ENCODE assay signal across 11 cellular contexts in the genomic region with DNA sequence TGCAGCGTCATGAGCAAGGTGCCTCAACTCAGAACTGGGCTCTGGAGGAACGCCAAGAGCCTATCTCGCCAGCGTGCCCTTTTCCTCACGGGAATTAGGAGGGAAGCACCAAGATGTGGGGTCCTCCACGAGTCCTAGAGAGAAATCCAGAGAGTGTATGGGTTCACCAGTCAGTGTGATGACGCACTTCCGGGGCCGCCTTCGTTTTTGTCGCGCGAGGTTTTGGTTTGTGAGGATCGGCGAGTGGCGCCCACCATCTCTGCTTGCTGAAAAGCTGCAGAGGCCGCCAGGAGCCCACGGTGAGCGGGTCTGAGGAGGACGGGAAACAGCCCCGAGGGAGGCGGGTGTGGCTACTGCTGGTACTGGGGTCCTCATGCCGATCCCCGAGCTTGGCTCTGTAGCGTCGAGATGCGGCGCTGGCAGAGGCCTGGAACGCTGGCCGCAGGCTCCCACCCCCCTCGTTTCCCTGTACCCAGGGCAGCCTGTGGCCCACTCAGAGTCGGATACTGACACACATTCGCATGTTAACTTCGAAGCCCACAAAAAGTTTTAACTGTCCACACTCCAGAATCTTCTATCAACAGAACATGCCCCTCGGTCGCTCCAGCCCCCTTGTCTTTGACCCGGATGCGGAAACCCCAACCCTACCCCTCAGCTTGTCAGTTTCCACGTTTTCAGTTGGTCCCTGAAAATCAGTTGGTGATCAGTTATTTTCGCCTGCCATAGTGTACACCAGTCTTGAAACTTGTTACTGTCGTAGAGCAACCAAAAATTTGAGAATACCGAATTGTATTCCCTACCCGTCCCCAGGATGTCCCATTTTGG. TPM values are rescaled to one million over a fixed set of nuclear protein-coding genes. Genes with fewer than 3 reads are reported as not detected.
DNase-seq lines count a peak whose midpoint lies in the region; ATAC-seq and TF ChIP-seq lines count a peak whose summit lies in the region.
"Had no signal": no experiment of that assay in that cellular context is flagged by ENCODE, and none has a peak within 500 bp of the region (broad histone marks: within the 10 kb centered on the region; RNA-seq: fewer than 3 reads in every experiment).

No MANE protein-coding gene starts in this region.

- TF ChIP-seq POLR2A in right lobe of liver (IDR thresholded peaks at IDR 0.05) (no peak), suprapubic skin (IDR thresholded peaks at IDR 0.05) (no peak)

- H3K4me1 Mint-ChIP-seq in CD4-positive, alpha-beta memory T cell = peaks cover 15 to 30% (median 17%) of the 10 kb centered on the region in 4 donors

- H3K9me3 ChIP-seq in right lobe of liver (no peaks in the 10 kb centered on the region), suprapubic skin (no peaks in the 10 kb centered on the region)
- no peaks in the 10 kb centered on the region for H3K9me3 ChIP-seq in CD4-positive, alpha-beta memory T cell (ENCODE audit: control insufficient read depth in 1 of 2, low read length in 2 of 2)

- H3K4me1 ChIP-seq in right lobe of liver (no peaks in the 10 kb centered on the region), suprapubic skin (no peaks in the 10 kb centered on the region)
- H3K4me1 ChIP-seq in CD4-positive, alpha-beta memory T cell (ENCODE audit: insufficient read depth, low read length) = peaks cover 20% of the 10 kb centered on the region

- H3K36me3 ChIP-seq in right lobe of liver (no peaks in the 10 kb centered on the region), suprapubic skin (no peaks in the 10 kb centered on the region)
- H3K36me3 ChIP-seq in CD4-positive, alpha-beta memory T cell (ENCODE audit: insufficient read depth, low read length) = no peaks in the 10 kb centered on the region

- H3K27me3 ChIP-seq in right lobe of liver (no peaks in the 10 kb centered on the region), suprapubic skin (no peaks in the 10 kb centered on the region)
- no peaks in the 10 kb centered on the region for H3K27me3 ChIP-seq in CD4-positive, alpha-beta memory T cell (ENCODE audit: insufficient read depth, low read length)

- intact Hi-C loops in right lobe of liver (cut with DNase I) = no loop called here
- intact Hi-C loops in CD4-positive, alpha-beta memory T cell (cut with micrococcal nuclease) = no loop called here

- H3K27ac ChIP-seq in right lobe of liver = no peak overlapping the region
- no peak overlapping the region for H3K27ac ChIP-seq in suprapubic skin
- H3K27ac ChIP-seq in CD4-positive, alpha-beta memory T cell (ENCODE audit: low read depth, low read length) = no peak overlapping the region

- ATAC-seq in right lobe of liver (no peak), GM18511 (IDR thresholded peaks at IDR 0.05; ENCODE audit: unreplicated experiment) (no peak)
- ATAC-seq: GM12878; stimulated activated effector memory CD8-positive, alpha-beta T cell treated with anti-CD3 and anti-CD28 coated beads, Interleukin-12 subunit alpha, Interleukin-12 subunit beta, amount 100 ng/mL, for 72 hours had no signal

- DNase-seq in NCI-H524 treated with DMSO at 0.1 percent for 48 hours (lab: John Stamatoyannopoulos, UW) = peak; percentile 36
- peak; percentile 48 for DNase-seq in choroid plexus epithelial cell (ENCODE audit: low read depth)
- DNase-seq in right lobe of liver = no peak
- peak in 1 of 2 donors; percentile 58 for DNase-seq in suprapubic skin (ENCODE audit: low spot score in 2 of 2)
- DNase-seq in dermis blood vessel endothelial cell = no peak
- DNase-seq in GM19238 (ENCODE audit: insufficient read length, low spot score) = no peak
- DNase-seq in CD4-positive, alpha-beta memory T cell = no peak
- DNase-seq: midbrain had no signal

- TF ChIP-seq CTCF in choroid plexus epithelial cell (conservative IDR thresholded peaks at IDR 0.05; ENCODE audit: low read depth, low read length) = no peak
- no peak for TF ChIP-seq CTCF in right lobe of liver (IDR thresholded peaks at IDR 0.05)
- no peak for TF ChIP-seq CTCF in suprapubic skin (IDR thresholded peaks at IDR 0.05)

- WGBS in right lobe of liver (ENCODE audit: insufficient coverage, low coverage, low lambda C conversion rate, missing lambda C conversion rate) = 62% methylated on average over 23 of the region's 43 CpGs
- WGBS in suprapubic skin = 77% methylated on average over 35 of the region's 43 CpGs

- peak overlapping the region; percentile 60 for H3K4me3 ChIP-seq in choroid plexus epithelial cell (ENCODE audit: low read depth, low read length)
- peak overlapping the region in 2 of 3 donors; percentile 3 to 34 for H3K4me3 ChIP-seq in right lobe of liver
- peak overlapping the region; percentile 37 for H3K4me3 ChIP-seq in suprapubic skin
- no peak overlapping the region for H3K4me3 ChIP-seq in CD4-positive, alpha-beta memory T cell (ENCODE audit: low read length in 2 of 2)
- H3K4me3 ChIP-seq: GM12878 had no signal

- peak overlapping the region in 2 of 7 donors; percentile 30 to 80 for H3K27ac Mint-ChIP-seq in CD4-positive, alpha-beta memory T cell
- H3K27ac Mint-ChIP-seq: stimulated activated effector memory CD8-positive, alpha-beta T cell treated with anti-CD3 and anti-CD28 coated beads, Interleukin-12 subunit alpha, Interleukin-12 subunit beta, amount 100 ng/mL, for 72 hours had no signal

- no peak for TF ChIP-seq EP300 in suprapubic skin (IDR thresholded peaks at IDR 0.05)

- POLR2A ChIA-PET in CD4-positive, alpha-beta memory T cell (lab: Charles Lee; ENCODE audit: partially characterized antibody) = no interaction called here

- H3K9me3 Mint-ChIP-seq in CD4-positive, alpha-beta memory T cell = no peaks in the 10 kb centered on the region
- H3K9me3 Mint-ChIP-seq: stimulated activated effector memory CD8-positive, alpha-beta T cell treated with anti-CD3 and anti-CD28 coated beads, Interleukin-12 subunit alpha, Interleukin-12 subunit beta, amount 100 ng/mL, for 72 hours had no signal

- no peaks in the 10 kb centered on the region for H3K27me3 Mint-ChIP-seq in CD4-positive, alpha-beta memory T cell

- H3K36me3 Mint-ChIP-seq in CD4-positive, alpha-beta memory T cell = no peaks in the 10 kb centered on the region
- H3K36me3 Mint-ChIP-seq: stimulated activated effector memory CD8-positive, alpha-beta T cell treated with anti-CD3 and anti-CD28 coated beads, Interleukin-12 subunit alpha, Interleukin-12 subunit beta, amount 100 ng/mL, for 72 hours had no signal

- H3K4me3 Mint-ChIP-seq in CD4-positive, alpha-beta memory T cell = peak overlapping the region in 2 of 8 donors; percentile 15
- H3K4me3 Mint-ChIP-seq: stimulated activated effector memory CD8-positive, alpha-beta T cell treated with anti-CD3 and anti-CD28 coated beads, Interleukin-12 subunit alpha, Interleukin-12 subunit beta, amount 100 ng/mL, for 72 hours had no signal

- CTCF ChIA-PET in CD4-positive, alpha-beta memory T cell (lab: Charles Lee; ENCODE audit: partially characterized antibody) = no interaction called here

RNA-seq across cellular contexts. Expression of a gene that starts 30.4 kb away (rescaled TPM):
- total RNA-seq in right lobe of liver (10 to 100 TPM in 1 of 6 experiments, 1 to 10 TPM in 5; 1.4 to 10.9 (median 3.3) TPM), suprapubic skin (10 to 100 TPM; 12.7 to 34.4 (median 12.9) TPM), dermis blood vessel endothelial cell (1.5 and 2.4 TPM in 2 replicates)
- total RNA-seq in CD4-positive, alpha-beta memory T cell = 1 to 10 TPM; 2.1 to 2.7 TPM
- polyA plus RNA-seq in CD4-positive, alpha-beta memory T cell = under 1 TPM in 1 of 2 donors, not detected in 1; 0.07 TPM
- total RNA-seq: GM12878 had no signal
- polyA plus RNA-seq: GM12878 had no signal

RNA-seq across cellular contexts. Expression of a gene that starts 42.7 kb away (rescaled TPM):
- 10 to 100 TPM in 3 of 6 experiments, 1 to 10 TPM in 3; 5.5 to 17.5 (median 10.5) TPM for total RNA-seq in right lobe of liver
- total RNA-seq in suprapubic skin = 1 to 10 TPM; 1.5 to 8.2 (median 3.2) TPM
- total RNA-seq in dermis blood vessel endothelial cell = 0.09 TPM in 1 of 2 replicates, not detected in the other
- not detected for total RNA-seq in CD4-positive, alpha-beta memory T cell
- not detected for polyA plus RNA-seq in CD4-positive, alpha-beta memory T cell
- polyA plus RNA-seq: GM12878 had no signal

Comparison
In these comparisons a context has a peak if more than half of its experiments do, and no peak if none do; other contexts are left out.
1. DNase-seq: peak in NCI-H524 treated with DMSO at 0.1 percent for 48 hours (single experiment) and choroid plexus epithelial cell (single experiment); none in right lobe of liver (0 of 3), dermis blood vessel endothelial cell (single experiment), GM19238 (single experiment) and CD4-positive, alpha-beta memory T cell (0 of 5).
2. H3K4me3 ChIP-seq: peak in choroid plexus epithelial cell (single experiment), right lobe of liver (2 of 3) and suprapubic skin (single experiment); none in CD4-positive, alpha-beta memory T cell (0 of 2).